13 cellular contexts compared by ENCODE assay signal in the genomic region with DNA sequence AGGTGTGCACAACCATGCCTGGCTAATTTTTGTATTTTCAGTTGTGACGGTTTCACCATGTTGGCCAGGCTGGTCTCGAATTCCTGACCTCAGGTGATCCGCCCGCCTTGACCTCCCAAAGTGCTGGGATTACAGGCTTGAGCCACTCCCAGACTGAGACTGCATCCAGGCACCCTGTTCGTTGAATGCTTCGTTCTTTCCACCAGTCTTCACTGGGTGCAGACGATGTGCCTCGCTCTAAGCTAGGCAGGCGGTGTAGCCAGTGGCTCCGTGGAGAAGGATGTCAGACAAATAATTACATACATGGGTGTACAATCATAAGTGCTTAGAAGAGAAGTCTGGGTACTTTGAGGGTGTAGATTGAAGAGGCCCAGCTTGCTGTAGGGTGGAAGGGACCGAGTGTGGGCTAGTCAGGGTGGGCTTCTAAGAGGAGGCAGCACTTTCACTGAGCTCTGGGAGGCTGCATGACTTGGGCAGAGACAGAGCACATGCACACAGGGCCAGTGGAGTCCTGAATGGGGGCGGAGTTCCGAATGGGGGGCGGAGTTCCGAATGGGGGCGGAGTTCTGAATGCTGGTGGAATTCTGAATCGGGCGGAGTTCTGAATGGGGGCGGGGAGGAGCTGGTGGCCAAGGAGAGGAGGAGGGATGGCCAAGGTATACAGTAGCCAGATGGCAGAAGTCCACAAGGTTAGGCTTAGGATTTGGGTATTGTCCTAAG.
A peak's percentile ranks its signal among the peaks of the same experiment; 100 is the strongest.
DNase-seq lines count a peak whose midpoint lies in the region; ATAC-seq, FAIRE-seq and TF ChIP-seq lines count a peak whose summit lies in the region.
"Had no signal": no experiment of that assay in that cellular context is flagged by ENCODE, and none has a peak within 500 bp of the region (broad histone marks: within the 10 kb centered on the region; RNA-seq: fewer than 3 reads in every experiment).

No MANE protein-coding gene starts in this region.

- H3K9me3 ChIP-seq in BLaER1, result no peaks in the 10 kb centered on the region
- no peaks in the 10 kb centered on the region for H3K9me3 ChIP-seq in kidney (ENCODE audit: control insufficient read depth in 1 of 2, low read length in 2 of 2)
- H3K9me3 ChIP-seq in gastroesophageal sphincter, result no peaks in the 10 kb centered on the region

- H3K36me3 ChIP-seq in BLaER1 (no peaks in the 10 kb centered on the region), kidney (ENCODE audit: control insufficient read depth in 1 of 2, insufficient read depth in 2 of 2, low read length in 2 of 2) (no peaks in the 10 kb centered on the region), gastroesophageal sphincter (no peaks in the 10 kb centered on the region)

- no peak for FAIRE-seq in kidney (lab: Jason Lieb, UNC)
- FAIRE-seq: RCC 7860 had no signal

- H3K27me3 ChIP-seq in BLaER1 (no peaks in the 10 kb centered on the region), gastroesophageal sphincter (peaks cover 71% of the 10 kb centered on the region)

- TF ChIP-seq POLR2A in gastroesophageal sphincter (IDR thresholded peaks at IDR 0.05), result no peak

- no peak overlapping the region for H3K27ac ChIP-seq in BLaER1
- no peak overlapping the region for H3K27ac ChIP-seq in kidney (ENCODE audit: low read depth in 2 of 2, low read length in 2 of 2)
- H3K27ac ChIP-seq in gastroesophageal sphincter, result no peak overlapping the region
- H3K27ac ChIP-seq: coronary artery had no signal

- POLR2A ChIA-PET in HEK293T (lab: Yijun Ruan, JAX), result interaction anchor here (0.6 to 1.6 kb wide), 5 partner anchors 13 to 147 kb away, joined by 3 to 7 read pairs (median 3); partner anchors contain the start of genes COL26A1 and IFT22

- intact Hi-C loops in kidney (cut with DNase I), result no loop called here

- no peaks in the 10 kb centered on the region for H4K20me1 ChIP-seq in BLaER1

- CTCF ChIA-PET in HEK293T (lab: Yijun Ruan, JAX), result interaction anchor here (1.0 to 2.0 kb wide), 2 partner anchors 25 to 154 kb away, joined by 3 to 7 read pairs; no protein-coding TSS in a partner anchor

- H3K9ac ChIP-seq in BLaER1 (no peak overlapping the region), kidney (ENCODE audit: low read length in 2 of 2) (no peak overlapping the region)

- H3K4me2 ChIP-seq in BLaER1, result peak overlapping the region; percentile 36; the same call in 1 of the 2 replicates

- TF ChIP-seq CTCF in kidney (IDR thresholded peaks at IDR 0.05; ENCODE audit: borderline replicate concordance, extremely low read depth, insufficient read depth), result no peak
- no peak for TF ChIP-seq CTCF in gastroesophageal sphincter (IDR thresholded peaks at IDR 0.05)

- peaks cover 31% of the 10 kb centered on the region for H3K4me1 ChIP-seq in BLaER1
- no peaks in the 10 kb centered on the region for H3K4me1 ChIP-seq in kidney (ENCODE audit: control insufficient read depth in 1 of 2, insufficient read depth in 1 of 2, low read depth in 1 of 2, low read length in 2 of 2)
- H3K4me1 ChIP-seq in gastroesophageal sphincter, result no peaks in the 10 kb centered on the region

- DNase-seq in HEK293T (ENCODE audit: extremely low spot score) (peak; percentile 78), kidney (peak; percentile 52), hippocampal formation (lab: John Stamatoyannopoulos, UW) (no peak)
- DNase-seq in stimulated activated naive CD4-positive, alpha-beta T cell (lab: John Stamatoyannopoulos, UW), result no peak
- DNase-seq: GF-D8; NCI-H2227 treated with DMSO at 0.1 percent for 48 hours; stimulated activated CD4-positive, alpha-beta T cell treated with anti-CD3 and anti-CD28 coated beads, Interleukin-4, amount 100 ng/mL, for 4 hours had no signal

- ATAC-seq in SK-N-SH treated with all-trans-retinoic acid at 6 μM for 48 hours (peak; percentile 14; the same call in 1 of the 3 replicates), HG02678 (IDR thresholded peaks at IDR 0.05; ENCODE audit: unreplicated experiment) (no peak), gastroesophageal sphincter (no peak)

- no peak for TF ChIP-seq EP300 in gastroesophageal sphincter (IDR thresholded peaks at IDR 0.05)

- 67 to 73% methylated on average over 7 to 16 of the region's 19 CpGs for WGBS in gastroesophageal sphincter (ENCODE audit: low coverage in 1 of 2), 2 donors

- H3K4me3 ChIP-seq in BLaER1 (no peak overlapping the region), kidney (ENCODE audit: low read length in 2 of 2) (no peak overlapping the region), gastroesophageal sphincter (no peak overlapping the region)
- H3K4me3 ChIP-seq: coronary artery had no signal

TF ChIP-seq in HEK293T, 16 proteins besides CTCF, POLR2A, EP300 and RAD21:
- TF ChIP-seq FOXM1 (IDR thresholded peaks at IDR 0.05; ENCODE audit: borderline replicate concordance), result no peak
- TF ChIP-seq HDGF (IDR thresholded peaks at IDR 0.05; ENCODE audit: borderline replicate concordance), result no peak
- TF ChIP-seq ELF4 (IDR thresholded peaks at IDR 0.05), result no peak

TF ChIP-seq in SK-N-SH treated with all-trans-retinoic acid at 6 μM for 48 hours, 23 proteins besides CTCF, POLR2A, EP300 and RAD21:
- TF ChIP-seq SNAI2 (CRISPR knock-in tag; IDR thresholded peaks at IDR 0.05) (no peak), ZNF70 (CRISPR knock-in tag; IDR thresholded peaks at IDR 0.05) (no peak), RARB (CRISPR knock-in tag; IDR thresholded peaks at IDR 0.05) (no peak), OSR1 (CRISPR knock-in tag; IDR thresholded peaks at IDR 0.05) (no peak), CSDC2 (CRISPR knock-in tag; IDR thresholded peaks at IDR 0.05) (no peak), BACH2 (CRISPR knock-in tag; IDR thresholded peaks at IDR 0.05; ENCODE audit: borderline replicate concordance) (no peak), ZC3H10 (CRISPR knock-in tag; IDR thresholded peaks at IDR 0.05) (no peak), TOX (CRISPR knock-in tag; IDR thresholded peaks at IDR 0.05; ENCODE audit: borderline replicate concordance) (no peak), ESRRG (CRISPR knock-in tag; IDR thresholded peaks at IDR 0.05) (no peak), ZFP30 (CRISPR knock-in tag; IDR thresholded peaks at IDR 0.05) (no peak), ZNF8 (CRISPR knock-in tag; IDR thresholded peaks at IDR 0.05) (no peak), ISL1 (CRISPR knock-in tag; IDR thresholded peaks at IDR 0.05) (no peak)

Comparison
In these comparisons a context has a peak if more than half of its experiments do, and no peak if none do; other contexts are left out.
1. DNase-seq: peak in HEK293T (single experiment) and kidney (single experiment); none in hippocampal formation (0 of 2) and stimulated activated naive CD4-positive, alpha-beta T cell (0 of 6).